Comparison of ENCODE assay signal across 1 cellular context in the genomic region with DNA sequence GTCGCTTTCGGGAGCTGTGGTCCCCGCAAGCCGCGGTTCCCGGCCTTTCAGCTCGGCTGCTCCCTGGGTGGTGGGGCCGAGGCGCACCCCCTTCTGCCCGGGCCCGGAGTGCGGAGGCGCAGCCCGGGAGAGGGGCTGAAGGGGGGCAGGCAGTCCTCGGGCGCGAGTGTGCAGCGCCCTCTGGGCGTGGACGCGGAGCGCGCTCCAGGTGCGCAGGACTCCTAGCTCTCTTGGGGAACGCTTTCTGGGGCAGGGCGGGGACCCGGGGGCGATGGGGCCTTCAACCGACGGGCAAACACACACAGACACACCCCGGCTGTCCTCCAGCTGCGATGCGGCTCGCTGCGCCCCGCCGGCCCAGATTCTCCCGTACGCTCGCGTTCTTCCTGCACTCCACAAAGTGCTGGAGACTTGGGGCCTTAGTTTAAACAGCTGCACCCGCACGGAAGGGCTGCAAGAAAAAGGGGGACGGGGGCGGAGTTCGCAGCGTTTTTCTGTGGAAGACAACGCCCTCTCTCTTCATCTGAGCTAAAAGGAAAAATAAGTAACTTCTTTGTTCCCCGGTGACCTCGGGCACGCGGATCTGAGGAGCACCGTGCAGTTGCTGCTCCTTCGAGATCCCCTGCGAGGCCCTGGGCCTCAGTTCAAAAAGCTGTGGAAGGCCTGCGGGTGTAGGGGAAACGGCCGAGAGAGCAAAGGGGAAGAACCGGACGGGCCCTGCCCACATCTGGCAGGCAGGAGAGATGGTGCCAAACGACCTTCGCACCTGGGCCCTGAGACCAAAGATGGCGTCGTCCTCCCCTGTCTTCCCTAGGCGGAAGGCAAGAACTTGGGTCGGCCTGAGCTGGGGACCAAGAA.
TF ChIP-seq lines count a peak whose summit lies in the region.

No MANE protein-coding gene starts in this region.

TF ChIP-seq in HepG2, 621 proteins besides CTCF, POLR2A, EP300 and RAD21 (continued from another document and continues in another):
- TF ChIP-seq CHD4 (IDR thresholded peaks at IDR 0.05; ENCODE audit: borderline replicate concordance, low read length) (no peak), GATA4 (IDR thresholded peaks at IDR 0.05; ENCODE audit: borderline replicate concordance, low read depth) (no peak; the same call in 1 of the 2 replicates), MYC (CRISPR knock-in tag; IDR thresholded peaks at IDR 0.05; ENCODE audit: borderline replicate concordance) (peak; percentile 77), ZNF326 (CRISPR knock-in tag; IDR thresholded peaks at IDR 0.05; ENCODE audit: borderline replicate concordance) (no peak), ZNF577 (CRISPR knock-in tag; IDR thresholded peaks at IDR 0.05; ENCODE audit: borderline replicate concordance, low read depth) (no peak), RARA (CRISPR knock-in tag; IDR thresholded peaks at IDR 0.05) (peak; percentile 28; the same call in 1 of the 2 replicates), PCBP2 (optimal IDR thresholded peaks at IDR 0.05; ENCODE audit: low read depth, low read length, poor library complexity, severe bottlenecking) (no peak), ZNF670 (CRISPR knock-in tag; IDR thresholded peaks at IDR 0.05; ENCODE audit: borderline replicate concordance) (no peak), ZSCAN30 (CRISPR knock-in tag; IDR thresholded peaks at IDR 0.05) (no peak), ZNF530 (CRISPR knock-in tag; IDR thresholded peaks at IDR 0.05; ENCODE audit: low read depth) (no peak), ZFYVE20 (CRISPR knock-in tag; IDR thresholded peaks at IDR 0.05; ENCODE audit: borderline replicate concordance, low read depth) (no peak), MIER3 (CRISPR knock-in tag; IDR thresholded peaks at IDR 0.05; ENCODE audit: borderline replicate concordance) (no peak), ZFP90 (CRISPR knock-in tag; IDR thresholded peaks at IDR 0.05; ENCODE audit: borderline replicate concordance) (peak; percentile 86; the same call in 1 of the 2 replicates), ARNT (IDR thresholded peaks at IDR 0.05) (no peak), ZNF563 (CRISPR knock-in tag; IDR thresholded peaks at IDR 0.05) (no peak), ZNF354B (CRISPR knock-in tag; IDR thresholded peaks at IDR 0.05) (0 out of 2 replicates have a peak, but pooled peaks have one; percentile 66), ZNF235 (CRISPR knock-in tag; IDR thresholded peaks at IDR 0.05; ENCODE audit: borderline replicate concordance) (peak; percentile 46; the same call in 1 of the 2 replicates), NFIB (CRISPR knock-in tag; IDR thresholded peaks at IDR 0.05; ENCODE audit: borderline replicate concordance) (no peak), ETV6 (CRISPR knock-in tag; conservative IDR thresholded peaks at IDR 0.05) (peak; percentile 70), AGO2 (optimal IDR thresholded peaks at IDR 0.05; ENCODE audit: low read depth, low read length) (no peak), YY1 (IDR thresholded peaks at IDR 0.05; ENCODE audit: insufficient read depth, insufficient replicate concordance, low read depth, low read length) (peak; percentile 90), GATAD2A (CRISPR knock-in tag; IDR thresholded peaks at IDR 0.05) (peak; percentile 46), AHR (CRISPR knock-in tag; IDR thresholded peaks at IDR 0.05) (no peak), RNF2 (conservative IDR thresholded peaks at IDR 0.05; ENCODE audit: low read depth) (no peak; the same call in 1 of the 2 replicates), PTBP1 (IDR thresholded peaks at IDR 0.05; ENCODE audit: low read depth, low read length, poor library complexity, severe bottlenecking) (no peak), ATAD3A (CRISPR knock-in tag; IDR thresholded peaks at IDR 0.05) (no peak), MATR3 (CRISPR knock-in tag; IDR thresholded peaks at IDR 0.05) (no peak), REPIN1 (CRISPR knock-in tag; IDR thresholded peaks at IDR 0.05; ENCODE audit: borderline replicate concordance, low read depth) (peak; percentile 87), ARID2 (CRISPR knock-in tag; IDR thresholded peaks at IDR 0.05; ENCODE audit: borderline replicate concordance) (no peak; the same call in 1 of the 2 replicates), TBL1XR1 (IDR thresholded peaks at IDR 0.05; ENCODE audit: borderline replicate concordance, low read length, partially characterized antibody) (peak; percentile 7), ZNF33B (CRISPR knock-in tag; IDR thresholded peaks at IDR 0.05) (peak; percentile 73; the same call in 1 of the 2 replicates), ZNF766 (CRISPR knock-in tag; IDR thresholded peaks at IDR 0.05; ENCODE audit: borderline replicate concordance) (no peak), ZNF775 (CRISPR knock-in tag; IDR thresholded peaks at IDR 0.05; ENCODE audit: borderline replicate concordance) (no peak), NFATC3 (CRISPR knock-in tag; IDR thresholded peaks at IDR 0.05) (0 out of 2 replicates have a peak, but pooled peaks have one; percentile 47), SAFB2 (CRISPR knock-in tag; IDR thresholded peaks at IDR 0.05; ENCODE audit: borderline replicate concordance, low read depth) (peak; percentile 64; the same call in 1 of the 2 replicates), SMC3 (IDR thresholded peaks at IDR 0.05; ENCODE audit: low read length) (peak; percentile 35; the same call in 1 of the 2 replicates), MIXL1 (CRISPR knock-in tag; IDR thresholded peaks at IDR 0.05) (no peak; the same call in 1 of the 2 replicates), ZKSCAN1 (IDR thresholded peaks at IDR 0.05; ENCODE audit: low read length) (peak; percentile 31; the same call in 1 of the 2 replicates), MTF1 (CRISPR knock-in tag; IDR thresholded peaks at IDR 0.05) (no peak), HMGA1 (CRISPR knock-in tag; conservative IDR thresholded peaks at IDR 0.05) (no peak), ZNF251 (CRISPR knock-in tag; IDR thresholded peaks at IDR 0.05) (no peak), ZSCAN9 (CRISPR knock-in tag; IDR thresholded peaks at IDR 0.05; ENCODE audit: borderline replicate concordance) (peak; percentile 70; the same call in 1 of the 2 replicates), ELF4 (CRISPR knock-in tag; IDR thresholded peaks at IDR 0.05; ENCODE audit: borderline replicate concordance) (no peak), ZNF331 (CRISPR knock-in tag; IDR thresholded peaks at IDR 0.05) (peak; percentile 61; the same call in 1 of the 2 replicates), NBN (conservative IDR thresholded peaks at IDR 0.05) (no peak), ZNF773 (CRISPR knock-in tag; IDR thresholded peaks at IDR 0.05; ENCODE audit: borderline replicate concordance) (no peak), HOXA3 (CRISPR knock-in tag; IDR thresholded peaks at IDR 0.05) (peak; percentile 82)
- TF ChIP-seq, protein P1, sequence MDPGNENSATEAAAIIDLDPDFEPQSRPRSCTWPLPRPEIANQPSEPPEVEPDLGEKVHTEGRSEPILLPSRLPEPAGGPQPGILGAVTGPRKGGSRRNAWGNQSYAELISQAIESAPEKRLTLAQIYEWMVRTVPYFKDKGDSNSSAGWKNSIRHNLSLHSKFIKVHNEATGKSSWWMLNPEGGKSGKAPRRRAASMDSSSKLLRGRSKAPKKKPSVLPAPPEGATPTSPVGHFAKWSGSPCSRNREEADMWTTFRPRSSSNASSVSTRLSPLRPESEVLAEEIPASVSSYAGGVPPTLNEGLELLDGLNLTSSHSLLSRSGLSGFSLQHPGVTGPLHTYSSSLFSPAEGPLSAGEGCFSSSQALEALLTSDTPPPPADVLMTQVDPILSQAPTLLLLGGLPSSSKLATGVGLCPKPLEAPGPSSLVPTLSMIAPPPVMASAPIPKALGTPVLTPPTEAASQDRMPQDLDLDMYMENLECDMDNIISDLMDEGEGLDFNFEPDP (CRISPR knock-in tag; conservative IDR thresholded peaks at IDR 0.05) = no peak
- TF ChIP-seq, protein P2, sequence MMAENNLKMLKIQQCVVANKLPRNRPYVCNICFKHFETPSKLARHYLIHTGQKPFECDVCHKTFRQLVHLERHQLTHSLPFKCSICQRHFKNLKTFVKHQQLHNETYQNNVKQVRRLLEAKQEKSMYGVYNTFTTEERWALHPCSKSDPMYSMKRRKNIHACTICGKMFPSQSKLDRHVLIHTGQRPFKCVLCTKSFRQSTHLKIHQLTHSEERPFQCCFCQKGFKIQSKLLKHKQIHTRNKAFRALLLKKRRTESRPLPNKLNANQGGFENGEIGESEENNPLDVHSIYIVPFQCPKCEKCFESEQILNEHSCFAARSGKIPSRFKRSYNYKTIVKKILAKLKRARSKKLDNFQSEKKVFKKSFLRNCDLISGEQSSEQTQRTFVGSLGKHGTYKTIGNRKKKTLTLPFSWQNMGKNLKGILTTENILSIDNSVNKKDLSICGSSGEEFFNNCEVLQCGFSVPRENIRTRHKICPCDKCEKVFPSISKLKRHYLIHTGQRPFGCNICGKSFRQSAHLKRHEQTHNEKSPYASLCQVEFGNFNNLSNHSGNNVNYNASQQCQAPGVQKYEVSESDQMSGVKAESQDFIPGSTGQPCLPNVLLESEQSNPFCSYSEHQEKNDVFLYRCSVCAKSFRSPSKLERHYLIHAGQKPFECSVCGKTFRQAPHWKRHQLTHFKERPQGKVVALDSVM (CRISPR knock-in tag; IDR thresholded peaks at IDR 0.05) = 0 out of 2 replicates have a peak, but pooled peaks have one; percentile 21
- TF ChIP-seq, protein P3, sequence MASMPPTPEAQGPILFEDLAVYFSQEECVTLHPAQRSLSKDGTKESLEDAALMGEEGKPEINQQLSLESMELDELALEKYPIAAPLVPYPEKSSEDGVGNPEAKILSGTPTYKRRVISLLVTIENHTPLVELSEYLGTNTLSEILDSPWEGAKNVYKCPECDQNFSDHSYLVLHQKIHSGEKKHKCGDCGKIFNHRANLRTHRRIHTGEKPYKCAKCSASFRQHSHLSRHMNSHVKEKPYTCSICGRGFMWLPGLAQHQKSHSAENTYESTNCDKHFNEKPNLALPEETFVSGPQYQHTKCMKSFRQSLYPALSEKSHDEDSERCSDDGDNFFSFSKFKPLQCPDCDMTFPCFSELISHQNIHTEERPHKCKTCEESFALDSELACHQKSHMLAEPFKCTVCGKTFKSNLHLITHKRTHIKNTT (CRISPR knock-in tag; IDR thresholded peaks at IDR 0.05) = no peak
- TF ChIP-seq, protein P4, sequence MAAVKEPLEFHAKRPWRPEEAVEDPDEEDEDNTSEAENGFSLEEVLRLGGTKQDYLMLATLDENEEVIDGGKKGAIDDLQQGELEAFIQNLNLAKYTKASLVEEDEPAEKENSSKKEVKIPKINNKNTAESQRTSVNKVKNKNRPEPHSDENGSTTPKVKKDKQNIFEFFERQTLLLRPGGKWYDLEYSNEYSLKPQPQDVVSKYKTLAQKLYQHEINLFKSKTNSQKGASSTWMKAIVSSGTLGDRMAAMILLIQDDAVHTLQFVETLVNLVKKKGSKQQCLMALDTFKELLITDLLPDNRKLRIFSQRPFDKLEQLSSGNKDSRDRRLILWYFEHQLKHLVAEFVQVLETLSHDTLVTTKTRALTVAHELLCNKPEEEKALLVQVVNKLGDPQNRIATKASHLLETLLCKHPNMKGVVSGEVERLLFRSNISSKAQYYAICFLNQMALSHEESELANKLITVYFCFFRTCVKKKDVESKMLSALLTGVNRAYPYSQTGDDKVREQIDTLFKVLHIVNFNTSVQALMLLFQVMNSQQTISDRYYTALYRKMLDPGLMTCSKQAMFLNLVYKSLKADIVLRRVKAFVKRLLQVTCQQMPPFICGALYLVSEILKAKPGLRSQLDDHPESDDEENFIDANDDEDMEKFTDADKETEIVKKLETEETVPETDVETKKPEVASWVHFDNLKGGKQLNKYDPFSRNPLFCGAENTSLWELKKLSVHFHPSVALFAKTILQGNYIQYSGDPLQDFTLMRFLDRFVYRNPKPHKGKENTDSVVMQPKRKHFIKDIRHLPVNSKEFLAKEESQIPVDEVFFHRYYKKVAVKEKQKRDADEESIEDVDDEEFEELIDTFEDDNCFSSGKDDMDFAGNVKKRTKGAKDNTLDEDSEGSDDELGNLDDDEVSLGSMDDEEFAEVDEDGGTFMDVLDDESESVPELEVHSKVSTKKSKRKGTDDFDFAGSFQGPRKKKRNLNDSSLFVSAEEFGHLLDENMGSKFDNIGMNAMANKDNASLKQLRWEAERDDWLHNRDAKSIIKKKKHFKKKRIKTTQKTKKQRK (IDR thresholded peaks at IDR 0.05; ENCODE audit: low read length) = no peak
- TF ChIP-seq, protein P5, sequence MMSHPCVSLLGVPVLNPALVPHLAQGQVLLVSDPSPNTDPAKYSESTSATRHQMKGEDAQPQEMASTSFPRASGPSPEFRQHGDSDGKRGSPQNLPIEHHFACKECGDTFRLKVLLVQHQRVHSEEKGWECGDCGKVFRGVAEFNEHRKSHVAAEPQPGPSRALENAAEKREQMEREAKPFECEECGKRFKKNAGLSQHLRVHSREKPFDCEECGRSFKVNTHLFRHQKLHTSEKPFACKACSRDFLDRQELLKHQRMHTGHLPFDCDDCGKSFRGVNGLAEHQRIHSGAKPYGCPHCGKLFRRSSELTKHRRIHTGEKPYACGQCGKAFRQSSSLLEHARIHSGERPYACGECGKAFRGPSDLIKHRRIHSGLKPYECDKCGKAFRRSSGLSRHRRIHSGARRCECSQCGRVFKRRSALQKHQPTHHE (CRISPR knock-in tag; IDR thresholded peaks at IDR 0.05; ENCODE audit: borderline replicate concordance) = peak; percentile 12; the same call in 1 of the 2 replicates
- TF ChIP-seq, protein P6, sequence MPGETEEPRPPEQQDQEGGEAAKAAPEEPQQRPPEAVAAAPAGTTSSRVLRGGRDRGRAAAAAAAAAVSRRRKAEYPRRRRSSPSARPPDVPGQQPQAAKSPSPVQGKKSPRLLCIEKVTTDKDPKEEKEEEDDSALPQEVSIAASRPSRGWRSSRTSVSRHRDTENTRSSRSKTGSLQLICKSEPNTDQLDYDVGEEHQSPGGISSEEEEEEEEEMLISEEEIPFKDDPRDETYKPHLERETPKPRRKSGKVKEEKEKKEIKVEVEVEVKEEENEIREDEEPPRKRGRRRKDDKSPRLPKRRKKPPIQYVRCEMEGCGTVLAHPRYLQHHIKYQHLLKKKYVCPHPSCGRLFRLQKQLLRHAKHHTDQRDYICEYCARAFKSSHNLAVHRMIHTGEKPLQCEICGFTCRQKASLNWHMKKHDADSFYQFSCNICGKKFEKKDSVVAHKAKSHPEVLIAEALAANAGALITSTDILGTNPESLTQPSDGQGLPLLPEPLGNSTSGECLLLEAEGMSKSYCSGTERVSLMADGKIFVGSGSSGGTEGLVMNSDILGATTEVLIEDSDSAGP (CRISPR knock-in tag; IDR thresholded peaks at IDR 0.05; ENCODE audit: borderline replicate concordance) = peak; percentile 84
- TF ChIP-seq, protein P7, sequence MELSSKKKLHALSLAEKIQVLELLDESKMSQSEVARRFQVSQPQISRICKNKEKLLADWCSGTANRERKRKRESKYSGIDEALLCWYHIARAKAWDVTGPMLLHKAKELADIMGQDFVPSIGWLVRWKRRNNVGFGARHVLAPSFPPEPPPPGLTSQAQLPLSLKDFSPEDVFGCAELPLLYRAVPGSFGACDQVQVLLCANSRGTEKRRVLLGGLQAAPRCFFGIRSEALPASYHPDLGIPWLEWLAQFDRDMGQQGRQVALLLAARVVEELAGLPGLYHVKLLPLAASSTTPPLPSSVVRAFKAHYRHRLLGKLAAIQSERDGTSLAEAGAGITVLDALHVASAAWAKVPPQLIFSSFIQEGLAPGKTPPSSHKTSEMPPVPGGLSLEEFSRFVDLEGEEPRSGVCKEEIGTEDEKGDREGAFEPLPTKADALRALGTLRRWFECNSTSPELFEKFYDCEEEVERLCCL (CRISPR knock-in tag; IDR thresholded peaks at IDR 0.05; ENCODE audit: borderline replicate concordance) = no peak
- TF ChIP-seq, protein P8, sequence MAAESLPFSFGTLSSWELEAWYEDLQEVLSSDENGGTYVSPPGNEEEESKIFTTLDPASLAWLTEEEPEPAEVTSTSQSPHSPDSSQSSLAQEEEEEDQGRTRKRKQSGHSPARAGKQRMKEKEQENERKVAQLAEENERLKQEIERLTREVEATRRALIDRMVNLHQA (CRISPR knock-in tag; IDR thresholded peaks at IDR 0.05) = 0 out of 2 replicates have a peak, but pooled peaks have one; percentile 8
